Comparison of ENCODE assay signal across 9 cellular contexts in the genomic region with DNA sequence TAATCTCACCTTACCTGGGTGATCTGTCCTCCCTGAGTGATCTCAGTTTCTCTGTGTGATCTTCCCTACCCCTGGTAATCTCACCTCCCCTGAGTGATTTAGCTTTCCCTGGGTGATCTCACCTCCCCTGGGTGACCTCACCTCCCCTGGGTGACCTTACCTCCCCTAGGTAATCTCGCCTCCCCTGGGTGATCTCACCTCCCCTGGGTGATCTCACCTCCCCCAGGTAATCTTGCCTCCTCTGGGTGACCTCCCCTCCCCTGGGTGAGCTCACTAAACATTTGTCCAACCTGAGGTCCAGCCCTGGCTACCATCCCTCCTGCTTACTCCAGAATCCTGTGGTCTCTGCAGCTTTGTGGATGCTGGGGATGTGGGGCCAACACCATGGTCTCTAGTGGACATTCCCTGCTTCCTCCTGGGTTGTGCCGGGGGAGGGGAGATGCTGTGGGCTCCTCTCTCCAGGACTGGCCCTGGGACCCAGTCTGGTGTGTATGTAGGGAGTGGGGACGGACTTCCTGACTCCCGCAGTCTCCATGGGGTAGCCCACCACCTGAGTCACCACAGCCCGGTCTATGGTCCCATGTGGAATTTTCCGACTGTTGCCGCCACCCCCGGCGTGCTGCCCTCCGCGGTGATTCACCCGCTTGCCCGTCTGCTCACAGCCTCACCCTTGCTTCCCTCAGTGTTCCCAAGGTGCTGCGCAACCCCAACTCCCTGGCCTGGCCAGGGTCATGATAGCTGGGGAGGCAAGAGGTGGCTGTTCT. TPM values are rescaled to one million over a fixed set of nuclear protein-coding genes. Genes with fewer than 3 reads are reported as not detected.
A peak's percentile ranks its signal among the peaks of the same experiment; 100 is the strongest.
DNase-seq lines count a peak whose midpoint lies in the region; ATAC-seq and TF ChIP-seq lines count a peak whose summit lies in the region.
"Had no signal": no experiment of that assay in that cellular context is flagged by ENCODE, and none has a peak within 500 bp of the region (broad histone marks: within the 10 kb centered on the region; RNA-seq: fewer than 3 reads in every experiment).

No MANE protein-coding gene starts in this region.

- peaks cover 13% of the 10 kb centered on the region for H3K4me1 Mint-ChIP-seq in dendritic cell treated with granulocyte-macrophage colony-stimulating factor and Interleukin-4, amounts not matched to agents 40 ng/mL and 50 ng/mL, for 4 days (ENCODE audit: low read depth)

- intact Hi-C loops in dendritic cell treated with granulocyte-macrophage colony-stimulating factor and Interleukin-4, amounts not matched to agents 40 ng/mL and 50 ng/mL, for 4 days (cut with micrococcal nuclease), result no loop called here
- intact Hi-C loops in posterior vena cava (cut with DNase I), result no loop called here

- H3K27me3 Mint-ChIP-seq in dendritic cell treated with granulocyte-macrophage colony-stimulating factor and Interleukin-4, amounts not matched to agents 40 ng/mL and 50 ng/mL, for 4 days, result no peaks in the 10 kb centered on the region
- H3K27me3 Mint-ChIP-seq: activated CD4-positive, alpha-beta T cell treated with anti-CD3 and anti-CD28 coated beads, Interleukin-2, amount 10 ng/mL, durations not matched to agents 24 days and 14 days had no signal

- no peak for TF ChIP-seq CTCF in HEK293 (tag by site-specific recombination; IDR thresholded peaks at IDR 0.05)

- no peak for DNase-seq in posterior vena cava (ENCODE audit: low spot score)
- no peak for DNase-seq in DMS53 (lab: John Stamatoyannopoulos, UW)
- DNase-seq: activated CD4-positive, alpha-beta T cell treated with anti-CD3 and anti-CD28 coated beads, Interleukin-2, amount 10 ng/mL, durations not matched to agents 24 days and 14 days; DMS 273 treated with DMSO at 0.1 percent for 48 hours had no signal

- CTCF ChIA-PET in HEK293 (lab: Yijun Ruan, JAX), result interaction anchor here (0.5 to 0.6 kb wide), 4 partner anchors 13 to 1095 kb away, joined by 3 to 5 read pairs (median 4); no protein-coding TSS in a partner anchor

- H3K27ac ChIP-seq in HEK293 (ENCODE audit: extremely low read depth, low read depth, low read length) (no peak overlapping the region), rectal smooth muscle tissue (ENCODE audit: low read depth, low read length) (peak overlapping the region; percentile 80)

- no peaks in the 10 kb centered on the region for H3K27me3 ChIP-seq in rectal smooth muscle tissue (ENCODE audit: control insufficient read depth, insufficient read depth, low read length)

- no peak overlapping the region for H3K9ac ChIP-seq in rectal smooth muscle tissue (ENCODE audit: low read length)

- peak overlapping the region; percentile 10 for H3K4me3 Mint-ChIP-seq in dendritic cell treated with granulocyte-macrophage colony-stimulating factor and Interleukin-4, amounts not matched to agents 40 ng/mL and 50 ng/mL, for 4 days
- H3K4me3 Mint-ChIP-seq: activated CD4-positive, alpha-beta T cell treated with anti-CD3 and anti-CD28 coated beads, Interleukin-2, amount 10 ng/mL, durations not matched to agents 24 days and 14 days had no signal

- no peak for ATAC-seq in GM19397 (IDR thresholded peaks at IDR 0.05; ENCODE audit: unreplicated experiment)

- H3K36me3 ChIP-seq in HEK293 (ENCODE audit: control insufficient read depth in 2 of 2, insufficient read depth in 1 of 2, low read length in 2 of 2) (no peaks in the 10 kb centered on the region), rectal smooth muscle tissue (ENCODE audit: control insufficient read depth, insufficient read depth, low read length) (no peaks in the 10 kb centered on the region)

- H3K9me3 ChIP-seq in HEK293 (ENCODE audit: control insufficient read depth, insufficient read depth, low read depth, low read length), result no peaks in the 10 kb centered on the region

- H3K4me3 ChIP-seq in HEK293 (ENCODE audit: low read depth, low read length) (no peak overlapping the region), rectal smooth muscle tissue (ENCODE audit: low read length) (peak overlapping the region; percentile 38)

- peak overlapping the region; percentile 85 for H3K27ac Mint-ChIP-seq in dendritic cell treated with granulocyte-macrophage colony-stimulating factor and Interleukin-4, amounts not matched to agents 40 ng/mL and 50 ng/mL, for 4 days
- H3K27ac Mint-ChIP-seq: activated CD4-positive, alpha-beta T cell treated with anti-CD3 and anti-CD28 coated beads, Interleukin-2, amount 10 ng/mL, durations not matched to agents 24 days and 14 days had no signal

- no peaks in the 10 kb centered on the region for H3K9me3 Mint-ChIP-seq in dendritic cell treated with granulocyte-macrophage colony-stimulating factor and Interleukin-4, amounts not matched to agents 40 ng/mL and 50 ng/mL, for 4 days
- H3K9me3 Mint-ChIP-seq: activated CD4-positive, alpha-beta T cell treated with anti-CD3 and anti-CD28 coated beads, Interleukin-2, amount 10 ng/mL, durations not matched to agents 24 days and 14 days had no signal

- POLR2A ChIA-PET in HEK293 (lab: Yijun Ruan, JAX), result no interaction called here

- H3K4me1 ChIP-seq in HEK293 (ENCODE audit: control insufficient read depth, insufficient read depth, low read length) (no peaks in the 10 kb centered on the region), rectal smooth muscle tissue (ENCODE audit: control insufficient read depth, insufficient read depth, low read length) (peaks cover 22% of the 10 kb centered on the region)

- peaks cover 11% of the 10 kb centered on the region for H3K36me3 Mint-ChIP-seq in dendritic cell treated with granulocyte-macrophage colony-stimulating factor and Interleukin-4, amounts not matched to agents 40 ng/mL and 50 ng/mL, for 4 days (ENCODE audit: low read depth)

TF ChIP-seq in HEK293, 187 proteins besides CTCF, POLR2A, EP300 and RAD21:
- TF ChIP-seq, protein P1, sequence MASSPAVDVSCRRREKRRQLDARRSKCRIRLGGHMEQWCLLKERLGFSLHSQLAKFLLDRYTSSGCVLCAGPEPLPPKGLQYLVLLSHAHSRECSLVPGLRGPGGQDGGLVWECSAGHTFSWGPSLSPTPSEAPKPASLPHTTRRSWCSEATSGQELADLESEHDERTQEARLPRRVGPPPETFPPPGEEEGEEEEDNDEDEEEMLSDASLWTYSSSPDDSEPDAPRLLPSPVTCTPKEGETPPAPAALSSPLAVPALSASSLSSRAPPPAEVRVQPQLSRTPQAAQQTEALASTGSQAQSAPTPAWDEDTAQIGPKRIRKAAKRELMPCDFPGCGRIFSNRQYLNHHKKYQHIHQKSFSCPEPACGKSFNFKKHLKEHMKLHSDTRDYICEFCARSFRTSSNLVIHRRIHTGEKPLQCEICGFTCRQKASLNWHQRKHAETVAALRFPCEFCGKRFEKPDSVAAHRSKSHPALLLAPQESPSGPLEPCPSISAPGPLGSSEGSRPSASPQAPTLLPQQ (tag by site-specific recombination; IDR thresholded peaks at IDR 0.05), result no peak
- TF ChIP-seq GLIS1 (tag by site-specific recombination; IDR thresholded peaks at IDR 0.05) (peak; percentile 96), WT1 (tag by site-specific recombination; IDR thresholded peaks at IDR 0.05) (peak; percentile 74; the same call in 1 of the 2 replicates), ZIC2 (tag by site-specific recombination; IDR thresholded peaks at IDR 0.05) (peak; percentile 28; the same call in 1 of the 2 replicates), GLIS2 (tag by site-specific recombination; IDR thresholded peaks at IDR 0.05) (0 out of 2 replicates have a peak, but pooled peaks have one; percentile 26), ZFHX2 (tag by site-specific recombination; conservative IDR thresholded peaks at IDR 0.05) (peak; percentile 12; the same call in 1 of the 2 replicates), ZBTB17 (tag by site-specific recombination; IDR thresholded peaks at IDR 0.05) (no peak)
- TF ChIP-seq, protein P2, sequence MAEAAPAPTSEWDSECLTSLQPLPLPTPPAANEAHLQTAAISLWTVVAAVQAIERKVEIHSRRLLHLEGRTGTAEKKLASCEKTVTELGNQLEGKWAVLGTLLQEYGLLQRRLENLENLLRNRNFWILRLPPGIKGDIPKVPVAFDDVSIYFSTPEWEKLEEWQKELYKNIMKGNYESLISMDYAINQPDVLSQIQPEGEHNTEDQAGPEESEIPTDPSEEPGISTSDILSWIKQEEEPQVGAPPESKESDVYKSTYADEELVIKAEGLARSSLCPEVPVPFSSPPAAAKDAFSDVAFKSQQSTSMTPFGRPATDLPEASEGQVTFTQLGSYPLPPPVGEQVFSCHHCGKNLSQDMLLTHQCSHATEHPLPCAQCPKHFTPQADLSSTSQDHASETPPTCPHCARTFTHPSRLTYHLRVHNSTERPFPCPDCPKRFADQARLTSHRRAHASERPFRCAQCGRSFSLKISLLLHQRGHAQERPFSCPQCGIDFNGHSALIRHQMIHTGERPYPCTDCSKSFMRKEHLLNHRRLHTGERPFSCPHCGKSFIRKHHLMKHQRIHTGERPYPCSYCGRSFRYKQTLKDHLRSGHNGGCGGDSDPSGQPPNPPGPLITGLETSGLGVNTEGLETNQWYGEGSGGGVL (tag by site-specific recombination; IDR thresholded peaks at IDR 0.05), result peak; percentile 83
TF ChIP-seq in HEK293: peak in this region for 6.

RNA-seq across cellular contexts. Expression of a gene that starts 9.9 kb away (rescaled TPM):
- total RNA-seq in posterior vena cava, result 100 to 1,000 TPM in 1 of 2 donors, 10 to 100 TPM in 1; 39.1 to 122 TPM

RNA-seq across cellular contexts. Expression of a gene that starts 24.0 kb away (rescaled TPM):
- total RNA-seq in posterior vena cava, result 1 to 10 TPM; 1.0 to 1.3 TPM
- total RNA-seq: activated CD4-positive, alpha-beta T cell treated with anti-CD3 and anti-CD28 coated beads, Interleukin-2, amount 10 ng/mL, durations not matched to agents 24 days and 14 days had no signal

RNA-seq across cellular contexts. Expression of a gene that starts 28.0 kb away (rescaled TPM):
- not detected for total RNA-seq in posterior vena cava
- total RNA-seq: activated CD4-positive, alpha-beta T cell treated with anti-CD3 and anti-CD28 coated beads, Interleukin-2, amount 10 ng/mL, durations not matched to agents 24 days and 14 days had no signal

RNA-seq across cellular contexts. Expression of a gene that starts 28.9 kb away (rescaled TPM):
- under 1 TPM in 1 of 2 donors, not detected in 1; 0.14 TPM for total RNA-seq in posterior vena cava
- total RNA-seq: activated CD4-positive, alpha-beta T cell treated with anti-CD3 and anti-CD28 coated beads, Interleukin-2, amount 10 ng/mL, durations not matched to agents 24 days and 14 days; dorsolateral prefrontal cortex had no signal

RNA-seq across cellular contexts. Expression of a gene that starts 56.7 kb away (rescaled TPM):
- 10 to 100 TPM; 17.9 to 45.3 TPM for total RNA-seq in posterior vena cava
